ENCODE assay signal across 10 cellular contexts in the genomic region with DNA sequence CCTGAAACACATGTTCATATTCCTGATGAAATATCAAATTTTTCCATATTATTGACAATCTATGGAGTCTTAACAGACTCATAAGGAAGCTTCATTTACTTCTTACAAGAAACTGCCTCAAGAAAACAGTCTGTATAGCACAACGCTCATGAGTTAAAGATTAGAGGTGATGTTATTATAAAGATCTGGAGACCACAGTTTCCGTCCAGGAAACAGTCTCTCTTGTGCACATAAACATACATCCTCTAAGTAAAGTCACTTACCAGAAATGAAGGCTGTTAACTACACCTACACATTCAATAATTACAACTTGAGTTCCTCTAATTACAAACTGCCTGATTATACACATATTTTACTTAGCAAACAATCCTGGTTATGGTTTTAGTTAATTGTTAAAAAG.
DNase-seq lines count a peak whose midpoint lies in the region; ATAC-seq lines count a peak whose summit lies in the region.
"Had no signal": no experiment of that assay in that cellular context is flagged by ENCODE, and none has a peak within 500 bp of the region (broad histone marks: within the 10 kb centered on the region; RNA-seq: fewer than 3 reads in every experiment).

No MANE protein-coding gene starts in this region.

- no peaks in the 10 kb centered on the region for H3K9me3 Mint-ChIP-seq in activated naive CD8-positive, alpha-beta T cell treated with anti-CD3 and anti-CD28 coated beads, Interleukin-2, amount 10 ng/mL, durations not matched to agents 7 days and 5 days

- POLR2A ChIA-PET in activated naive CD8-positive, alpha-beta T cell treated with anti-CD3 and anti-CD28 coated beads, Interleukin-2, amount 10 ng/mL, durations not matched to agents 7 days and 5 days (lab: Charles Lee) = interaction anchor here (1.1 kb wide), 1 partner anchor 15 kb away, joined by 4 read pairs; no protein-coding TSS in a partner anchor

- peak overlapping the region; percentile 85 for H3K4me3 Mint-ChIP-seq in activated naive CD8-positive, alpha-beta T cell treated with anti-CD3 and anti-CD28 coated beads, Interleukin-2, amount 10 ng/mL, durations not matched to agents 7 days and 5 days

- H3K27me3 Mint-ChIP-seq in activated naive CD8-positive, alpha-beta T cell treated with anti-CD3 and anti-CD28 coated beads, Interleukin-2, amount 10 ng/mL, durations not matched to agents 7 days and 5 days = no peaks in the 10 kb centered on the region

- H3K4me1 Mint-ChIP-seq in activated naive CD8-positive, alpha-beta T cell treated with anti-CD3 and anti-CD28 coated beads, Interleukin-2, amount 10 ng/mL, durations not matched to agents 7 days and 5 days = peaks cover 50% of the 10 kb centered on the region

- peaks cover 52% of the 10 kb centered on the region for H3K36me3 Mint-ChIP-seq in activated naive CD8-positive, alpha-beta T cell treated with anti-CD3 and anti-CD28 coated beads, Interleukin-2, amount 10 ng/mL, durations not matched to agents 7 days and 5 days

- ATAC-seq in GM18907 (IDR thresholded peaks at IDR 0.05; ENCODE audit: unreplicated experiment) (peak; percentile 78), HG03457 (IDR thresholded peaks at IDR 0.05; ENCODE audit: unreplicated experiment) (peak; percentile 80), HG02852 (IDR thresholded peaks at IDR 0.05; ENCODE audit: unreplicated experiment) (no peak), HG03159 (IDR thresholded peaks at IDR 0.05; ENCODE audit: unreplicated experiment) (no peak)
- peak; percentile 96 for ATAC-seq in activated naive CD8-positive, alpha-beta T cell treated with anti-CD3 and anti-CD28 coated beads, Interleukin-2, amount 10 ng/mL, durations not matched to agents 7 days and 5 days (ENCODE audit: low read depth)
- ATAC-seq: GM12878 had no signal

- DNase-seq in activated naive CD8-positive, alpha-beta T cell treated with anti-CD3 and anti-CD28 coated beads, Interleukin-2, amount 10 ng/mL, durations not matched to agents 7 days and 5 days = no peak
- DNase-seq in pulmonary artery endothelial cell (ENCODE audit: low read depth, low spot score) (peak; percentile 19), NCI-H774 (lab: John Stamatoyannopoulos, UW) (no peak)
- DNase-seq: DMS 273 treated with DMSO at 0.1 percent for 48 hours, substantia nigra had no signal

- H3K27ac Mint-ChIP-seq in activated naive CD8-positive, alpha-beta T cell treated with anti-CD3 and anti-CD28 coated beads, Interleukin-2, amount 10 ng/mL, durations not matched to agents 7 days and 5 days = peak overlapping the region; percentile 93

Comparison
In these comparisons a context has a peak if more than half of its experiments do, and no peak if none do; other contexts are left out.
1. ATAC-seq: peak in GM18907 (single experiment), HG03457 (single experiment) and activated naive CD8-positive, alpha-beta T cell treated with anti-CD3 and anti-CD28 coated beads, Interleukin-2, amount 10 ng/mL, durations not matched to agents 7 days and 5 days (single experiment); none in HG02852 (single experiment) and HG03159 (single experiment).